ENCODE assay signal across 1 cellular context in genomic region chr16:2983706-2984136, GRCh38.
A peak's percentile ranks its signal among the peaks of the same experiment; 100 is the strongest.
TF ChIP-seq lines count a peak whose summit lies in the region.

No MANE protein-coding gene starts in this region.

TF ChIP-seq in HEK293, 187 proteins besides CTCF, POLR2A, EP300 and RAD21 (continued from another document and continues in another):
- TF ChIP-seq INSM2 (tag by site-specific recombination; IDR thresholded peaks at IDR 0.05): 0 out of 2 replicates have a peak, but pooled peaks have one; percentile 21
- TF ChIP-seq REPIN1 (tag by site-specific recombination; IDR thresholded peaks at IDR 0.05; ENCODE audit: low read depth): peak; percentile 60; the same call in 1 of the 2 replicates
- peak; percentile 43; the same call in 1 of the 2 replicates for TF ChIP-seq ZFHX2 (tag by site-specific recombination; conservative IDR thresholded peaks at IDR 0.05)
- peak; percentile 53 for TF ChIP-seq ZNF2 (tag by site-specific recombination; IDR thresholded peaks at IDR 0.05)
- TF ChIP-seq ZNF837 (tag by site-specific recombination; IDR thresholded peaks at IDR 0.05): no peak
- TF ChIP-seq ZNF514 (tag by site-specific recombination; IDR thresholded peaks at IDR 0.05): no peak
- peak; percentile 33; the same call in 1 of the 2 replicates for TF ChIP-seq SP7 (tag by site-specific recombination; IDR thresholded peaks at IDR 0.05)
- TF ChIP-seq ZNF223 (tag by site-specific recombination; IDR thresholded peaks at IDR 0.05): no peak
- TF ChIP-seq ZFP3 (tag by site-specific recombination; IDR thresholded peaks at IDR 0.05; ENCODE audit: low read depth): no peak
- TF ChIP-seq GLIS2 (tag by site-specific recombination; IDR thresholded peaks at IDR 0.05): no peak
- no peak for TF ChIP-seq ZBTB44 (tag by site-specific recombination; IDR thresholded peaks at IDR 0.05)
- TF ChIP-seq ZBTB20 (tag by site-specific recombination; IDR thresholded peaks at IDR 0.05): peak; percentile 29; the same call in 1 of the 2 replicates
- no peak for TF ChIP-seq TRIM28 (IDR thresholded peaks at IDR 0.05; ENCODE audit: borderline replicate concordance, low read length)
- TF ChIP-seq ZNF792 (tag by site-specific recombination; IDR thresholded peaks at IDR 0.05): 0 out of 2 replicates have a peak, but pooled peaks have one; percentile 33
- TF ChIP-seq ZSCAN30 (tag by site-specific recombination; IDR thresholded peaks at IDR 0.05): peak; percentile 87
- TF ChIP-seq ZNF214 (tag by site-specific recombination; IDR thresholded peaks at IDR 0.05; ENCODE audit: borderline replicate concordance): no peak
- TF ChIP-seq MYNN (tag by site-specific recombination; IDR thresholded peaks at IDR 0.05; ENCODE audit: borderline replicate concordance): no peak
- no peak for TF ChIP-seq ZNF518A (tag by site-specific recombination; conservative IDR thresholded peaks at IDR 0.05; ENCODE audit: low read depth)
- no peak for TF ChIP-seq ZNF404 (tag by site-specific recombination; IDR thresholded peaks at IDR 0.05)
- TF ChIP-seq PRDM1 (tag by site-specific recombination; IDR thresholded peaks at IDR 0.05): peak; percentile 77
- TF ChIP-seq IKZF3 (tag by site-specific recombination; IDR thresholded peaks at IDR 0.05): peak; percentile 88
- TF ChIP-seq ZNF660 (tag by site-specific recombination; IDR thresholded peaks at IDR 0.05): peak; percentile 86
- TF ChIP-seq ZNF174 (tag by site-specific recombination; IDR thresholded peaks at IDR 0.05): no peak
- no peak for TF ChIP-seq ZNF473 (tag by site-specific recombination; IDR thresholded peaks at IDR 0.05)
- no peak for TF ChIP-seq PRDM10 (tag by site-specific recombination; IDR thresholded peaks at IDR 0.05)
- TF ChIP-seq RBAK (tag by site-specific recombination; IDR thresholded peaks at IDR 0.05): no peak
- no peak for TF ChIP-seq ZNF24 (tag by site-specific recombination; IDR thresholded peaks at IDR 0.05)
- peak; percentile 96 for TF ChIP-seq ZNF335 (tag by site-specific recombination; conservative IDR thresholded peaks at IDR 0.05)
- no peak for TF ChIP-seq ZNF202 (tag by site-specific recombination; IDR thresholded peaks at IDR 0.05; ENCODE audit: borderline replicate concordance)
- peak; percentile 83 for TF ChIP-seq ZBTB26 (tag by site-specific recombination; optimal IDR thresholded peaks at IDR 0.05)
- TF ChIP-seq ZNF561 (tag by site-specific recombination; IDR thresholded peaks at IDR 0.05; ENCODE audit: borderline replicate concordance): peak; percentile 82; the same call in 1 of the 2 replicates
- no peak for TF ChIP-seq ZNF658 (tag by site-specific recombination; IDR thresholded peaks at IDR 0.05)
- no peak for TF ChIP-seq ZNF114 (tag by site-specific recombination; IDR thresholded peaks at IDR 0.05)
- TF ChIP-seq ZNF692 (tag by site-specific recombination; IDR thresholded peaks at IDR 0.05): peak; percentile 82; the same call in 1 of the 2 replicates
- TF ChIP-seq ZNF248 (tag by site-specific recombination; IDR thresholded peaks at IDR 0.05): no peak
- peak; percentile 52; the same call in 1 of the 2 replicates for TF ChIP-seq KLF8 (tag by site-specific recombination; IDR thresholded peaks at IDR 0.05)
- no peak for TF ChIP-seq HOXC10 (CRISPR knock-in tag; IDR thresholded peaks at IDR 0.05)
- TF ChIP-seq ZNF391 (tag by site-specific recombination; IDR thresholded peaks at IDR 0.05; ENCODE audit: borderline replicate concordance, low read depth): peak; percentile 26; the same call in 1 of the 2 replicates
- no peak for TF ChIP-seq ZNF529 (tag by site-specific recombination; IDR thresholded peaks at IDR 0.05; ENCODE audit: insufficient replicate concordance)
- no peak for TF ChIP-seq TCF7L2 (IDR thresholded peaks at IDR 0.05; ENCODE audit: borderline replicate concordance, low read depth, low read length)
- no peak for TF ChIP-seq ZNF555 (tag by site-specific recombination; conservative IDR thresholded peaks at IDR 0.05)
- TF ChIP-seq ZNF629 (tag by site-specific recombination; IDR thresholded peaks at IDR 0.05): no peak
- no peak for TF ChIP-seq ZNF132 (tag by site-specific recombination; IDR thresholded peaks at IDR 0.05; ENCODE audit: borderline replicate concordance)
- TF ChIP-seq ZNF785 (tag by site-specific recombination; IDR thresholded peaks at IDR 0.05): no peak
- TF ChIP-seq ZNF280C (tag by site-specific recombination; IDR thresholded peaks at IDR 0.05): no peak
- TF ChIP-seq ZNF184 (tag by site-specific recombination; IDR thresholded peaks at IDR 0.05): no peak; the same call in 1 of the 2 replicates
- TF ChIP-seq BCL11A (tag by site-specific recombination; IDR thresholded peaks at IDR 0.05; ENCODE audit: low read depth): no peak
- no peak for TF ChIP-seq MZF1 (tag by site-specific recombination; IDR thresholded peaks at IDR 0.05; ENCODE audit: borderline replicate concordance)
- TF ChIP-seq FEZF1 (tag by site-specific recombination; IDR thresholded peaks at IDR 0.05): no peak
- TF ChIP-seq GLI2 (tag by site-specific recombination; IDR thresholded peaks at IDR 0.05; ENCODE audit: borderline replicate concordance, low read depth): no peak
- TF ChIP-seq ZEB2 (tag by site-specific recombination; IDR thresholded peaks at IDR 0.05): 0 out of 2 replicates have a peak, but pooled peaks have one; percentile 42
- TF ChIP-seq KLF10 (tag by site-specific recombination; IDR thresholded peaks at IDR 0.05): peak; percentile 35; the same call in 1 of the 2 replicates
- TF ChIP-seq ZFP69B (tag by site-specific recombination; IDR thresholded peaks at IDR 0.05): 0 out of 2 replicates have a peak, but pooled peaks have one; percentile 63
- TF ChIP-seq ZBTB7A (tag by site-specific recombination; IDR thresholded peaks at IDR 0.05; ENCODE audit: low read depth): no peak
